8 cellular contexts compared by ENCODE assay signal in the genomic region with DNA sequence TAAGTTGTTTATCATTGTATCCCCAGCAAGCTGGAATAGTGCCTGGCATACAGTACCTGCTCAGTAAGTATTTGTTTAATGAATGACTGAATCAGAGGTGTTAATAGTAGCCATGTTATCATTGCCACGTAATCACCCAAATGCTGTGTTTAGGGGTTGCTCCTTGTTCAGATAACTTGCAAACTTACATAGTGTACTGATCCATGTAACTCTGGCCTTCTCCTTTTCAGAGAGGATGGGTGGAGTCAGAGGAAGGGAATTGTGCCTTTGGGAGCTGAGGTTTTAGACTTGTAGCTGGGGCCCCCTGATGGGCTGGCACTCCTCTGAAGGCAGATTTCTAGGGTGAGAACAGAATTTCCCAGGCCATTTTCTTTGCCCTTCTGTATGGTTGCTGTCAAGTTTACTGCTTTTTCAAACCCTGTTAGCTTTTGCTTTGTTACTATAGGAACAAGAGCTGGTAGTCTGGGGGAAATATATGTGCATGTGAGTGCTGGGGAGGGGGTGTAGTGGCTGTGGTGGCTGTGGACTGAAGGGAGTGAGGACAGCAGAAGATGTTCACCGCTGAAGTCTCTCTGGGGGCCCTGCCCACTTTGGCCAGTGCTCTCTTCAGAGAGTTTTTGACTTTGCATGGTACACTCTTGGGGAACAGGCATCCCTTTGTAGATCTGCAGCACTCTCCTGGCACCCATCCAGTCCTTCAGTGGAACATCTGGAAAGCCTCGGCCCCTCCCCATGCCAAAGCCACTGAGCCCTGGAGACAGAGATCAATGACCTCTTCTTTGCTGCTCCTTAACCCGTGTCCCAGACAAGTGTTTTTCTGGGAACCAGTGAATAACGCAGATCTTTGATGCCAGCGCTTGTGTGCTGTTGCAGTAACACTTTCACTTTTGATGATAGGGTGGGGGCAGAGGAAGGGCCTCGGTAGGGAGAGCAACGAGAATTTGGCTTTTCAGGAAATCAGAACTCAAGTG.
A peak's percentile ranks its signal among the peaks of the same experiment; 100 is the strongest.
DNase-seq lines count a peak whose midpoint lies in the region; ATAC-seq, FAIRE-seq and TF ChIP-seq lines count a peak whose summit lies in the region.

No MANE protein-coding gene starts in this region.

- H3K36me3 Mint-ChIP-seq in progenitor cell of endocrine pancreas (ENCODE audit: insufficient read depth): no peaks in the 10 kb centered on the region

- no peak overlapping the region for H3K4me3 Mint-ChIP-seq in progenitor cell of endocrine pancreas (ENCODE audit: low read depth)

- no peaks in the 10 kb centered on the region for H3K36me3 ChIP-seq in kidney (ENCODE audit: control insufficient read depth in 1 of 2, insufficient read depth in 2 of 2, low read length in 2 of 2)

- no peaks in the 10 kb centered on the region for H3K9me3 ChIP-seq in kidney (ENCODE audit: control insufficient read depth in 1 of 2, low read length in 2 of 2)

- peak; percentile 26 for DNase-seq in ELR (ENCODE audit: low read depth)
- DNase-seq in NCI-H2029 (lab: John Stamatoyannopoulos, UW): peak; percentile 29
- peak; percentile 41 for DNase-seq in astrocyte of the hippocampus (ENCODE audit: low read depth, low spot score)
- peak; percentile 85 for DNase-seq in kidney
- DNase-seq in stimulated activated CD8-positive, alpha-beta memory T cell treated with anti-CD3 and anti-CD28 coated beads, Interleukin-4, amount 100 ng/mL, for 48 hours: peak; percentile 26
- DNase-seq in progenitor cell of endocrine pancreas (ENCODE audit: low spot score, unreplicated experiment): no peak

- H3K4me1 Mint-ChIP-seq in progenitor cell of endocrine pancreas (ENCODE audit: low read depth): peaks cover 8% of the 10 kb centered on the region

- H3K4me1 ChIP-seq in kidney (ENCODE audit: control insufficient read depth in 1 of 2, insufficient read depth in 1 of 2, low read depth in 1 of 2, low read length in 2 of 2): peaks cover 0 to 8% of the 10 kb centered on the region in 2 donors

- peaks cover 18% of the 10 kb centered on the region for H3K27me3 Mint-ChIP-seq in progenitor cell of endocrine pancreas

- no peak for TF ChIP-seq CTCF in kidney (IDR thresholded peaks at IDR 0.05; ENCODE audit: borderline replicate concordance, extremely low read depth, insufficient read depth)
- no peak for TF ChIP-seq CTCF in progenitor cell of endocrine pancreas (IDR thresholded peaks at IDR 0.05; ENCODE audit: unreplicated experiment)

- peak overlapping the region; percentile 18 to 33 for H3K4me3 ChIP-seq in kidney (ENCODE audit: low read length in 2 of 2)

- no peaks in the 10 kb centered on the region for H3K9me3 Mint-ChIP-seq in progenitor cell of endocrine pancreas (ENCODE audit: low read depth)

- H3K27ac Mint-ChIP-seq in progenitor cell of endocrine pancreas: no peak overlapping the region

- no peak overlapping the region for H3K27ac ChIP-seq in kidney (ENCODE audit: low read depth in 2 of 2, low read length in 2 of 2)

- intact Hi-C loops in kidney (cut with DNase I): no loop called here

- FAIRE-seq in kidney (lab: Jason Lieb, UNC): no peak

- no peak for ATAC-seq in GM21367 (IDR thresholded peaks at IDR 0.05; ENCODE audit: unreplicated experiment)
- no peak for ATAC-seq in HG03097 (IDR thresholded peaks at IDR 0.05; ENCODE audit: low FRiP score, unreplicated experiment)

- no peak overlapping the region for H3K9ac ChIP-seq in kidney (ENCODE audit: low read length in 2 of 2)
